8 cellular contexts compared by ENCODE assay signal in the genomic region with DNA sequence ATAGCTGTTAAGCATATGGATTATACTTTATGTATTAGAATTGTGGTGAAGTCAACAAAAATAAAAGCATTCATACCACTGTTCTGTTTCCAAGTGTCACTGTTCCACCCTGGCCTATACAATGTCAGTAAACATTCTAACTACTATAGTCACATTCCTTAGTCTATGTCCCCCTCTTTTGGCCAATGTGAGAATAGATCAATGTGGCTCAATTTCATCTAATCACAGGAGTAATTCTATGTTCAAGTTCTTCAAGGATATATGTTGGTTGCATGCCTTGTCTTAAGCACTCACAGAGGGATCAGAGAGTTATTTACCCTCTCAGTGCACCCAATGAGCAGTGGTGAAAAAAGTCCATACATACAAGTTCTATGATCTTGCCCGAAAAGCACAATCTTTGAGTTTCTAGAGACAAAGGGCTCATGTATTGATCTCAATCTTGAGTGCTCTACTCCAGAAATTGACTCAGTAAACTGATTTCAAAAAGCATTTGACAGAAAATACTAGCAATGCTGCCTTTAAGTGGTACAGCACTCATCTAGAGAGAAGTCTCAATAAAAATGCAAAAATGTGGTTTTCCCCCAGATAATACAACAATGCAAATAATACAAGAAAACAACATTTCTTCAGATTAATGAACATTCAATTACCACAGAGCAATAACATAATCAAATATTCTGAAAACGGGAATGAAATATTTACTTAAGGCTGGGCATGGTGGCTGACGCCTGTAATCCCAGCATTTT. TPM values are rescaled to one million over a fixed set of nuclear protein-coding genes. Genes with fewer than 3 reads are reported as not detected.
DNase-seq lines count a peak whose midpoint lies in the region; ATAC-seq, FAIRE-seq and TF ChIP-seq lines count a peak whose summit lies in the region.

No MANE protein-coding gene starts in this region.

- H3K4me3 ChIP-seq in A549 (no peak overlapping the region), HFF-Myc (replicated peaks; ENCODE audit: low read depth, low read length) (no peak overlapping the region), NB4 (ENCODE audit: low read depth, low read length) (no peak overlapping the region)

- POLR2A ChIA-PET in A549 (lab: Yijun Ruan, JAX), result no interaction called here

- no peak for TF ChIP-seq EP300 in A549 (IDR thresholded peaks at IDR 0.05)

- TF ChIP-seq RAD21 in A549 (conservative IDR thresholded peaks at IDR 0.05 in 1 of 2, IDR thresholded peaks at IDR 0.05 in 1 of 2), result peak; percentile 44 to 51

- no peaks in the 10 kb centered on the region for H3K9me3 ChIP-seq in A549

- peak; percentile 7 for FAIRE-seq in A549 (lab: Jason Lieb, UNC)

- peak; percentile 4 to 18 for DNase-seq in A549 (ENCODE audit: low read depth in 1 of 2, low spot score in 1 of 2)
- DNase-seq in GM03348 (ENCODE audit: low spot score), result peak; percentile 61
- DNase-seq in HFF-Myc (ENCODE audit: extremely low read depth, low read depth), result peak; percentile 50
- DNase-seq in NB4 (ENCODE audit: low read depth), result peak; percentile 58
- DNase-seq in astrocyte of the hippocampus (ENCODE audit: low read depth, low spot score), result peak; percentile 56
- DNase-seq in left kidney (ENCODE audit: low read depth, low spot score), result peak; percentile 77
- no peak for DNase-seq in caudate nucleus (lab: John Stamatoyannopoulos, UW)
- no peak for DNase-seq in activated gamma-delta T cell treated with Interleukin-2 at 50 U/mL for 16 hours

- no peaks in the 10 kb centered on the region for H3K4me1 ChIP-seq in A549

- TF ChIP-seq CTCF in A549 (IDR thresholded peaks at IDR 0.05) (peak; percentile 37), HFF-Myc (IDR thresholded peaks at IDR 0.05; ENCODE audit: low read depth, low read length, missing control alignments) (peak; percentile 50), NB4 (IDR thresholded peaks at IDR 0.05; ENCODE audit: low read depth, low read length) (peak; percentile 49)

- peak; percentile 68 to 71; a peak in 4 of 6 replicates for ATAC-seq in A549

- WGBS in A549 (ENCODE audit: missing lambda C conversion rate), result 70% methylated on average over 3 of the region's 3 CpGs

- H3K27ac ChIP-seq in A549 (no peak overlapping the region), caudate nucleus (ENCODE audit: low read depth, low read length) (no peak overlapping the region)

- no peak for TF ChIP-seq POLR2A in A549 (IDR thresholded peaks at IDR 0.05; ENCODE audit: low read length)
- no peak for TF ChIP-seq POLR2A in NB4 (IDR thresholded peaks at IDR 0.05; ENCODE audit: extremely low read depth, insufficient read length)

- no peak overlapping the region for H3K4me2 ChIP-seq in A549

- CTCF ChIA-PET in A549 (lab: Yijun Ruan, JAX), result interaction anchor here (1.0 to 1.1 kb wide), 2 partner anchors 479 to 562 kb away, joined by 3 to 4 read pairs; no protein-coding TSS in a partner anchor

TF ChIP-seq in A549, 52 proteins besides CTCF, POLR2A, EP300 and RAD21:
- TF ChIP-seq NR3C1 (IDR thresholded peaks at IDR 0.05), result no peak
- TF ChIP-seq, protein P1, sequence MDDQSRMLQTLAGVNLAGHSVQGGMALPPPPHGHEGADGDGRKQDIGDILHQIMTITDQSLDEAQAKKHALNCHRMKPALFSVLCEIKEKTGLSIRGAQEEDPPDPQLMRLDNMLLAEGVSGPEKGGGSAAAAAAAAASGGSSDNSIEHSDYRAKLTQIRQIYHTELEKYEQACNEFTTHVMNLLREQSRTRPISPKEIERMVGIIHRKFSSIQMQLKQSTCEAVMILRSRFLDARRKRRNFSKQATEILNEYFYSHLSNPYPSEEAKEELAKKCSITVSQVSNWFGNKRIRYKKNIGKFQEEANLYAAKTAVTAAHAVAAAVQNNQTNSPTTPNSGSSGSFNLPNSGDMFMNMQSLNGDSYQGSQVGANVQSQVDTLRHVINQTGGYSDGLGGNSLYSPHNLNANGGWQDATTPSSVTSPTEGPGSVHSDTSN (IDR thresholded peaks at IDR 0.05), result no peak
- no peak for TF ChIP-seq RNF2 (IDR thresholded peaks at IDR 0.05; ENCODE audit: borderline replicate concordance, low read depth)
- TF ChIP-seq KDM1A (IDR thresholded peaks at IDR 0.05; ENCODE audit: low read depth), result no peak
- TF ChIP-seq RARB (CRISPR knock-in tag; IDR thresholded peaks at IDR 0.05), result no peak
- no peak for TF ChIP-seq ZNF302 (CRISPR knock-in tag; IDR thresholded peaks at IDR 0.05)
- TF ChIP-seq BHLHE40 (IDR thresholded peaks at IDR 0.05; ENCODE audit: low read depth, low read length), result no peak
- TF ChIP-seq RCOR1 (IDR thresholded peaks at IDR 0.05; ENCODE audit: low read depth, low read length), result no peak
- no peak for TF ChIP-seq CBX8 (IDR thresholded peaks at IDR 0.05)
TF ChIP-seq in A549: peak in this region for 0.

RNA-seq across cellular contexts. Expression of a gene that starts 16.5 kb away (rescaled TPM):
- polyA plus RNA-seq in A549 (2011; rRNA removed), result 0.05 TPM in 1 of 2 replicates, not detected in the other
- 0.03 and 0.04 TPM in 2 replicates for polyA plus RNA-seq in A549 (2012; cell fraction: cytosol; rRNA removed)
- not detected in 2 replicates for polyA plus RNA-seq in A549 (2012; cell fraction: nucleus; rRNA removed)
- polyA plus RNA-seq in A549 (2017; fragmentation: RNase III; extraction: RNeasy Plus Mini Kit Qiagen cat#74134 plus additional on column Dnase treatment), result 0.03 to 0.04 TPM in 2 of 3 replicates, not detected in the other
- not detected in 2 replicates for polyA minus RNA-seq in A549 (2011; rRNA and poly(A)+ RNA removed)

Comparison
In these comparisons a context has a peak if more than half of its experiments do, and no peak if none do; other contexts are left out.
1. DNase-seq: peak in A549 (2 of 2), GM03348 (single experiment), HFF-Myc (single experiment), NB4 (single experiment), astrocyte of the hippocampus (single experiment) and left kidney (single experiment); none in caudate nucleus (0 of 61) and activated gamma-delta T cell treated with Interleukin-2 at 50 U/mL for 16 hours (single experiment).
2. Peak in every context shown above with its lines, with median percentiles within 50 percentile points of each other: CTCF ChIP-seq.